16 cellular contexts compared by ENCODE assay signal in the genomic region with DNA sequence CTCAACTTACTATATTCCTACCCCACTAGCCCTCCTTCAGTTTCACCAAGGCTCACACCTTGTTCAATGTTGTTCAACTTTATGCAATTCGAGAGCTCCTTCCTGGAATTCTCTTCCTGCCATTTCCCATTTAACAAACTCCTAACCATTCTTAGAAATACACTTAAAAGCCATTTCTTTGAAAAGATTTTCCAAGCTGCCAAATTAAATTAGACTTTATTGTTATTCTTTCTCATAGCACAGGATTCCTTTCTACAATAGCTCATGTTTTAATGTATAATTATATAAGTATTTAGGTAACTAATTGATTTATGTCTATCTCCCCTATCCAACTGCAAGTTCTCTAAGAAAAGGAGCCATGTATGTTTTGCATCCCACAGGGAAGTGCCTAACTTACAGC. TPM values are rescaled to one million over a fixed set of nuclear protein-coding genes. Genes with fewer than 3 reads are reported as not detected.
DNase-seq lines count a peak whose midpoint lies in the region; ATAC-seq and TF ChIP-seq lines count a peak whose summit lies in the region.
"Had no signal": no experiment of that assay in that cellular context is flagged by ENCODE, and none has a peak within 500 bp of the region (broad histone marks: within the 10 kb centered on the region; RNA-seq: fewer than 3 reads in every experiment).

No MANE protein-coding gene starts in this region.

- peaks cover 3% of the 10 kb centered on the region for H3K36me3 Mint-ChIP-seq in mesothelial cell of epicardium
- H3K36me3 Mint-ChIP-seq: CD8-positive, alpha-beta T cell had no signal

- intact Hi-C loops in head of caudate nucleus (cut with DNase I): no loop called here

- H3K4me3 Mint-ChIP-seq in mesothelial cell of epicardium: no peak overlapping the region
- H3K4me3 Mint-ChIP-seq: B cell; CD4-positive, alpha-beta T cell; CD8-positive, alpha-beta T cell had no signal

- TF ChIP-seq RAD21 in SK-N-SH (IDR thresholded peaks at IDR 0.05; ENCODE audit: low read length): no peak

- H3K9ac ChIP-seq in SK-N-SH: no peak overlapping the region
- H3K9ac ChIP-seq: BLaER1 treated with 17β-estradiol and CSF1 and Interleukin-3, amounts not matched to agents 10 nM and 100 nM had no signal

- WGBS in SK-N-SH (ENCODE audit: low lambda C conversion rate): 38% methylated on average over 1 of the region's 1 CpG

- no peaks in the 10 kb centered on the region for H3K36me3 ChIP-seq in SK-N-SH (replicated peaks in 1 of 2; ENCODE audit: control insufficient read depth in 1 of 2, insufficient read depth in 2 of 2, low read length in 1 of 2)
- H3K36me3 ChIP-seq: BLaER1 treated with 17β-estradiol and CSF1 and Interleukin-3, amounts not matched to agents 10 nM and 100 nM had no signal

- no peaks in the 10 kb centered on the region for H3F3A ChIP-seq in SK-N-SH (replicated peaks; ENCODE audit: insufficient read depth)

- no peaks in the 10 kb centered on the region for H3K4me1 ChIP-seq in SK-N-SH (ENCODE audit: control insufficient read depth in 1 of 2, insufficient read depth in 2 of 2, low read depth in 1 of 2, low read length in 1 of 2)
- H3K4me1 ChIP-seq: Caco-2 had no signal

- no peaks in the 10 kb centered on the region for H3K27me3 ChIP-seq in SK-N-SH (ENCODE audit: insufficient read depth)
- H3K27me3 ChIP-seq: BLaER1 treated with 17β-estradiol and CSF1 and Interleukin-3, amounts not matched to agents 10 nM and 100 nM had no signal

- H4K20me1 ChIP-seq in SK-N-SH (ENCODE audit: insufficient read depth): no peaks in the 10 kb centered on the region
- H4K20me1 ChIP-seq: BLaER1 treated with 17β-estradiol and CSF1 and Interleukin-3, amounts not matched to agents 10 nM and 100 nM had no signal

- no peak overlapping the region for H3K4me3 ChIP-seq in SK-N-SH (ENCODE audit: low read depth in 2 of 2, low read length in 1 of 2)
- H3K4me3 ChIP-seq: BLaER1 treated with 17β-estradiol and CSF1 and Interleukin-3, amounts not matched to agents 10 nM and 100 nM had no signal

- no peaks in the 10 kb centered on the region for H3K9me3 ChIP-seq in SK-N-SH

- peak overlapping the region; percentile 73 for H3K27ac Mint-ChIP-seq in mesothelial cell of epicardium
- H3K27ac Mint-ChIP-seq: B cell; CD4-positive, alpha-beta T cell; CD8-positive, alpha-beta T cell had no signal

- DNase-seq in SK-N-SH (no peak), mesothelial cell of epicardium (ENCODE audit: low spot score in 2 of 2, unreplicated experiment in 2 of 2) (no peak), head of caudate nucleus (no peak)
- no peak for DNase-seq in activated CD8-positive, alpha-beta memory T cell treated with anti-CD3 and anti-CD28 coated beads for 24 hours
- DNase-seq: 8988T; AML-193; Caco-2; Calu3; CD4-positive, alpha-beta T cell; CD8-positive, alpha-beta T cell; DMS79 treated with DMSO at 0.1 percent for 48 hours; GF-D8 had no signal

- no peak for ATAC-seq in HG02588 (IDR thresholded peaks at IDR 0.05; ENCODE audit: unreplicated experiment)
- ATAC-seq: CD8-positive, alpha-beta T cell had no signal

- peaks cover 26% of the 10 kb centered on the region for H3K4me1 Mint-ChIP-seq in mesothelial cell of epicardium
- H3K4me1 Mint-ChIP-seq: B cell had no signal

- no peak for TF ChIP-seq EP300 in SK-N-SH (IDR thresholded peaks at IDR 0.05; ENCODE audit: borderline replicate concordance in 1 of 2, low read depth in 1 of 2, low read length in 1 of 2)

- no peaks in the 10 kb centered on the region for H3K27me3 Mint-ChIP-seq in mesothelial cell of epicardium (ENCODE audit: low read depth)
- H3K27me3 Mint-ChIP-seq: B cell; CD4-positive, alpha-beta T cell had no signal

- no peak overlapping the region; the same call in 1 of the 2 replicates for H2AFZ ChIP-seq in SK-N-SH (ENCODE audit: low read depth)

- peaks cover 12% of the 10 kb centered on the region for H3K9me3 Mint-ChIP-seq in mesothelial cell of epicardium
- H3K9me3 Mint-ChIP-seq: CD4-positive, alpha-beta T cell; CD8-positive, alpha-beta T cell had no signal

- H3K9me2 ChIP-seq in SK-N-SH: no peaks in the 10 kb centered on the region

- H3K79me2 ChIP-seq in SK-N-SH (ENCODE audit: insufficient read depth): no peaks in the 10 kb centered on the region

- CTCF ChIA-PET in SK-N-SH (lab: Yijun Ruan, JAX): no interaction called here

- TF ChIP-seq CTCF in SK-N-SH (IDR thresholded peaks at IDR 0.05) (no peak), mesothelial cell of epicardium (IDR thresholded peaks at IDR 0.05; ENCODE audit: unreplicated experiment) (no peak)

- POLR2A ChIA-PET in SK-N-SH (lab: Yijun Ruan, JAX): no interaction called here

- H3K4me2 ChIP-seq in SK-N-SH: no peak overlapping the region
- H3K4me2 ChIP-seq: BLaER1 treated with 17β-estradiol and CSF1 and Interleukin-3, amounts not matched to agents 10 nM and 100 nM had no signal

- H3K27ac ChIP-seq in SK-N-SH (ENCODE audit: low read depth in 2 of 2, low read length in 1 of 2): no peak overlapping the region
- H3K27ac ChIP-seq: BLaER1 treated with 17β-estradiol and CSF1 and Interleukin-3, amounts not matched to agents 10 nM and 100 nM; C4-2B had no signal

TF ChIP-seq in SK-N-SH, 30 proteins besides CTCF, POLR2A, EP300 and RAD21:
- TF ChIP-seq, protein P1, sequence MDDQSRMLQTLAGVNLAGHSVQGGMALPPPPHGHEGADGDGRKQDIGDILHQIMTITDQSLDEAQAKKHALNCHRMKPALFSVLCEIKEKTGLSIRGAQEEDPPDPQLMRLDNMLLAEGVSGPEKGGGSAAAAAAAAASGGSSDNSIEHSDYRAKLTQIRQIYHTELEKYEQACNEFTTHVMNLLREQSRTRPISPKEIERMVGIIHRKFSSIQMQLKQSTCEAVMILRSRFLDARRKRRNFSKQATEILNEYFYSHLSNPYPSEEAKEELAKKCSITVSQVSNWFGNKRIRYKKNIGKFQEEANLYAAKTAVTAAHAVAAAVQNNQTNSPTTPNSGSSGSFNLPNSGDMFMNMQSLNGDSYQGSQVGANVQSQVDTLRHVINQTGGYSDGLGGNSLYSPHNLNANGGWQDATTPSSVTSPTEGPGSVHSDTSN (IDR thresholded peaks at IDR 0.05): 0 out of 2 replicates have a peak, but pooled peaks have one; percentile 10
- TF ChIP-seq RFX5 (IDR thresholded peaks at IDR 0.05; ENCODE audit: low read length): no peak

RNA-seq across cellular contexts. Expression of a gene that starts 52.7 kb away (rescaled TPM):
- 101 and 104 TPM in 2 replicates for polyA plus RNA-seq in SK-N-SH (2012; rRNA removed)
- polyA plus RNA-seq in SK-N-SH (2012; cell fraction: cytosol; rRNA removed): 92.4 and 111 TPM in 2 replicates
- 25.4 and 47.1 TPM in 2 replicates for polyA plus RNA-seq in SK-N-SH (2012; cell fraction: nucleus; rRNA removed)
- total RNA-seq in mesothelial cell of epicardium: 230 to 233 TPM (median 233 TPM) in 3 replicates
